17 cellular contexts compared by ENCODE assay signal in the genomic region with DNA sequence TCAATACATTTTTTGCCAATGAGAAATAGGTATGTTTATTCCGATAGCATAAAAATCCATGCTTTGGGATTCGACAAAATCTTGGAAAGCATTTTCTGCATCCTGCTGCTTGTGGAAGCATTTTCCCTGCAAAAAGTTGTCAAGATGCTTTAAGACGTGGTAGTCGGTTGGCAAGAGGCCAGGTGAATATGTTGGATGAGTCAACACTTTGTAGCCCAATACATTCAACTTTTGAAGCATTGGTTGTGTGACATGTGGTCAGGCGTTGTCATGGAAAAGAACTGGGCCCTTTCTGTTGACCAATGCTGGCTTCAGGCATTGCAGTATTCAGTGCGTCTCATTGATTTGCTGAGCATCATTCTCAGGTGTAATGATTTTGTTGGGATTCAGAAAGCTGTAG.
"Had no signal": no experiment of that assay in that cellular context is flagged by ENCODE, and none has a peak within 500 bp of the region (broad histone marks: within the 10 kb centered on the region; RNA-seq: fewer than 3 reads in every experiment).

No MANE protein-coding gene starts in this region.

- DNase-seq: activated CD4-positive, CD25-positive, alpha-beta regulatory T cell; activated naive CD4-positive, alpha-beta T cell treated with anti-CD3 and anti-CD28 coated beads, Interleukin-2, amount 10 ng/mL, durations not matched to agents 7 days and 5 days; endodermal cell; glutamatergic neuron; immature natural killer cell; left colon; naive thymus-derived CD4-positive, alpha-beta T cell; posterior cingulate gyrus; stimulated activated CD4-positive, alpha-beta T cell treated with anti-CD3 and anti-CD28 coated beads, Interleukin-2, amount 100 ng/mL, for 24 hours; stimulated activated naive B cell treated with anti-CD40 and anti-IgM and Interleukin-4, amounts not matched to agents 10 μg/mL and 1 μg/mL and 100 μg/mL, for 72 hours; substantia nigra; T-helper 17 cell; upper lobe of right lung had no signal

- H3K4me3 ChIP-seq: lung, upper lobe of right lung had no signal

- H3K36me3 ChIP-seq: neutrophil, upper lobe of right lung had no signal

- H3K4me3 Mint-ChIP-seq: activated naive CD4-positive, alpha-beta T cell treated with anti-CD3 and anti-CD28 coated beads, Interleukin-2, amount 10 ng/mL, durations not matched to agents 7 days and 5 days; endodermal cell; immature natural killer cell; naive thymus-derived CD4-positive, alpha-beta T cell; stimulated activated naive B cell treated with anti-CD40 and anti-IgM and Interleukin-4, amounts not matched to agents 10 μg/mL and 1 μg/mL and 100 μg/mL, for 72 hours; T-helper 17 cell had no signal

- H3K9me3 ChIP-seq: neutrophil, upper lobe of right lung had no signal

- H3K27me3 Mint-ChIP-seq: activated naive CD4-positive, alpha-beta T cell treated with anti-CD3 and anti-CD28 coated beads, Interleukin-2, amount 10 ng/mL, durations not matched to agents 7 days and 5 days; stimulated activated naive B cell treated with anti-CD40 and anti-IgM and Interleukin-4, amounts not matched to agents 10 μg/mL and 1 μg/mL and 100 μg/mL, for 72 hours; T-helper 17 cell had no signal

- H3K9me3 Mint-ChIP-seq: activated T-helper 2 cell treated with anti-CD3 and anti-CD28 coated beads, Interferon-gamma antibody, Interleukin-2, Interleukin-4, amounts not matched to agents 10 μg/mL and 5 μg/mL and 100 μg/mL, durations not matched to agents 14 hours and 24 hours and 36 hours; endodermal cell; stimulated activated naive B cell treated with anti-CD40 and anti-IgM and Interleukin-4, amounts not matched to agents 10 μg/mL and 1 μg/mL and 100 μg/mL, for 72 hours had no signal

- H3K27me3 ChIP-seq: neutrophil, upper lobe of right lung had no signal

- H3K36me3 Mint-ChIP-seq: activated naive CD4-positive, alpha-beta T cell treated with anti-CD3 and anti-CD28 coated beads, Interleukin-2, amount 10 ng/mL, durations not matched to agents 7 days and 5 days; immature natural killer cell; naive thymus-derived CD4-positive, alpha-beta T cell; stimulated activated naive B cell treated with anti-CD40 and anti-IgM and Interleukin-4, amounts not matched to agents 10 μg/mL and 1 μg/mL and 100 μg/mL, for 72 hours had no signal

- H3K4me1 ChIP-seq: upper lobe of right lung had no signal

- H3K27ac Mint-ChIP-seq: activated naive CD4-positive, alpha-beta T cell treated with anti-CD3 and anti-CD28 coated beads, Interleukin-2, amount 10 ng/mL, durations not matched to agents 7 days and 5 days; activated T-helper 2 cell treated with anti-CD3 and anti-CD28 coated beads, Interferon-gamma antibody, Interleukin-2, Interleukin-4, amounts not matched to agents 10 μg/mL and 5 μg/mL and 100 μg/mL, durations not matched to agents 14 hours and 24 hours and 36 hours; endodermal cell; immature natural killer cell; naive thymus-derived CD4-positive, alpha-beta T cell; stimulated activated naive B cell treated with anti-CD40 and anti-IgM and Interleukin-4, amounts not matched to agents 10 μg/mL and 1 μg/mL and 100 μg/mL, for 72 hours; T-helper 17 cell had no signal

- H3K4me1 Mint-ChIP-seq: activated naive CD4-positive, alpha-beta T cell treated with anti-CD3 and anti-CD28 coated beads, Interleukin-2, amount 10 ng/mL, durations not matched to agents 7 days and 5 days; endodermal cell; immature natural killer cell; naive thymus-derived CD4-positive, alpha-beta T cell; stimulated activated naive B cell treated with anti-CD40 and anti-IgM and Interleukin-4, amounts not matched to agents 10 μg/mL and 1 μg/mL and 100 μg/mL, for 72 hours; T-helper 17 cell had no signal

- ATAC-seq: left colon; naive thymus-derived CD4-positive, alpha-beta T cell; sciatic nerve; stimulated activated naive B cell treated with anti-CD40 and anti-IgM and Interleukin-4, amounts not matched to agents 10 μg/mL and 1 μg/mL and 100 μg/mL, for 72 hours; T-helper 17 cell; upper lobe of right lung had no signal

- H3K27ac ChIP-seq: neutrophil, upper lobe of right lung had no signal
